17 cellular contexts compared by ENCODE assay signal in genomic region chr7:140235114-140235513, GRCh38. TPM values are rescaled to one million over a fixed set of nuclear protein-coding genes. Genes with fewer than 3 reads are reported as not detected.
DNase-seq lines count a peak whose midpoint lies in the region; ATAC-seq and TF ChIP-seq lines count a peak whose summit lies in the region.
"Had no signal": no experiment of that assay in that cellular context is flagged by ENCODE, and none has a peak within 500 bp of the region (broad histone marks: within the 10 kb centered on the region; RNA-seq: fewer than 3 reads in every experiment).

No MANE protein-coding gene starts in this region.

- intact Hi-C loops in colonic mucosa (cut with DNase I) = no loop called here

- H3K9me3 ChIP-seq in colonic mucosa = no peaks in the 10 kb centered on the region
- H3K9me3 ChIP-seq: A549, Caco-2 had no signal

- no peaks in the 10 kb centered on the region for H3K36me3 ChIP-seq in colonic mucosa
- H3K36me3 ChIP-seq: BLaER1 had no signal

- peaks cover 2% of the 10 kb centered on the region for H3K36me3 Mint-ChIP-seq in activated CD4-positive, alpha-beta T cell treated with anti-CD3 and anti-CD28 coated beads, Interleukin-2, amount 10 ng/mL, durations not matched to agents 7 days and 5 days (ENCODE audit: low read depth)
- no peaks in the 10 kb centered on the region for H3K36me3 Mint-ChIP-seq in nephron progenitor cell (ENCODE audit: low read depth)
- H3K36me3 Mint-ChIP-seq: IgD-negative memory B cell had no signal

- H3K27me3 Mint-ChIP-seq in activated CD4-positive, alpha-beta T cell treated with anti-CD3 and anti-CD28 coated beads, Interleukin-2, amount 10 ng/mL, durations not matched to agents 7 days and 5 days = no peaks in the 10 kb centered on the region
- H3K27me3 Mint-ChIP-seq in nephron progenitor cell (ENCODE audit: low read depth, poor library complexity) = peaks cover 9% of the 10 kb centered on the region
- H3K27me3 Mint-ChIP-seq: IgD-negative memory B cell had no signal

- H3K27ac ChIP-seq in colonic mucosa = peak overlapping the region; percentile 18
- H3K27ac ChIP-seq: 22Rv1, A549, BLaER1, GM23248 had no signal

- peaks cover 26% of the 10 kb centered on the region for H3K4me1 Mint-ChIP-seq in activated CD4-positive, alpha-beta T cell treated with anti-CD3 and anti-CD28 coated beads, Interleukin-2, amount 10 ng/mL, durations not matched to agents 7 days and 5 days
- H3K4me1 Mint-ChIP-seq in nephron progenitor cell = peaks cover 22% of the 10 kb centered on the region

- DNase-seq in activated CD4-positive, alpha-beta T cell treated with anti-CD3 and anti-CD28 coated beads, Interleukin-2, amount 10 ng/mL, durations not matched to agents 7 days and 5 days = no peak
- DNase-seq in activated CD4-positive, alpha-beta T cell treated with anti-CD3 and anti-CD28 coated beads for 48 hours = no peak
- DNase-seq in colonic mucosa (no peak), nephron progenitor cell (no peak), AG08396 (ENCODE audit: low spot score) (no peak)
- DNase-seq: Caco-2, DMS79, GDM1, GM23248, HCEC 1CT had no signal

- CTCF ChIA-PET in activated CD4-positive, alpha-beta T cell treated with anti-CD3 and anti-CD28 coated beads, Interleukin-2, amount 10 ng/mL, durations not matched to agents 7 days and 5 days (lab: Charles Lee) = interaction anchor here (1.5 kb wide), 1 partner anchor 32 kb away, joined by 3 read pairs; no protein-coding TSS in a partner anchor

- peak overlapping the region; percentile 22 for H3K27ac Mint-ChIP-seq in activated CD4-positive, alpha-beta T cell treated with anti-CD3 and anti-CD28 coated beads, Interleukin-2, amount 10 ng/mL, durations not matched to agents 7 days and 5 days
- H3K27ac Mint-ChIP-seq in nephron progenitor cell = peak overlapping the region; percentile 81

- no peaks in the 10 kb centered on the region for H3K9me3 Mint-ChIP-seq in activated CD4-positive, alpha-beta T cell treated with anti-CD3 and anti-CD28 coated beads, Interleukin-2, amount 10 ng/mL, durations not matched to agents 7 days and 5 days
- H3K9me3 Mint-ChIP-seq in nephron progenitor cell = no peaks in the 10 kb centered on the region
- H3K9me3 Mint-ChIP-seq: IgD-negative memory B cell had no signal

- no peaks in the 10 kb centered on the region for H3K27me3 ChIP-seq in colonic mucosa

- H3K4me3 ChIP-seq in colonic mucosa = no peak overlapping the region
- H3K4me3 ChIP-seq: A549, BLaER1, GM23248 had no signal

- POLR2A ChIA-PET in activated CD4-positive, alpha-beta T cell treated with anti-CD3 and anti-CD28 coated beads, Interleukin-2, amount 10 ng/mL, durations not matched to agents 7 days and 5 days (lab: Charles Lee) = no interaction called here

- H3K4me3 Mint-ChIP-seq in activated CD4-positive, alpha-beta T cell treated with anti-CD3 and anti-CD28 coated beads, Interleukin-2, amount 10 ng/mL, durations not matched to agents 7 days and 5 days = no peak overlapping the region
- H3K4me3 Mint-ChIP-seq in nephron progenitor cell = no peak overlapping the region

- H3K9ac ChIP-seq in colonic mucosa (ENCODE audit: low read depth in 2 of 2, low read length in 2 of 2) = peak overlapping the region in 1 of 2 donors; percentile 70
- H3K9ac ChIP-seq: BLaER1, GM23248 had no signal

- peaks cover 23% of the 10 kb centered on the region for H3K4me1 ChIP-seq in colonic mucosa
- H3K4me1 ChIP-seq: Caco-2 had no signal

- TF ChIP-seq CTCF in colonic mucosa (IDR thresholded peaks at IDR 0.05) (no peak), nephron progenitor cell (IDR thresholded peaks at IDR 0.05) (no peak)

- ATAC-seq in HG02970 (IDR thresholded peaks at IDR 0.05; ENCODE audit: low FRiP score, unreplicated experiment) (no peak), HG03439 (IDR thresholded peaks at IDR 0.05; ENCODE audit: unreplicated experiment) (no peak)
- ATAC-seq: A549, HepG2 had no signal

RNA-seq across cellular contexts. Expression of gene KDM7A, which starts 58.3 kb away (rescaled TPM):
- 10 to 100 TPM; 12.5 to 13.5 TPM for total RNA-seq in activated CD4-positive, alpha-beta T cell treated with anti-CD3 and anti-CD28 coated beads, Interleukin-2, amount 10 ng/mL, durations not matched to agents 7 days and 5 days
- total RNA-seq in colonic mucosa = 10 to 100 TPM; 14.7 to 37.5 TPM
